ENCODE assay signal across 9 cellular contexts in the genomic region with DNA sequence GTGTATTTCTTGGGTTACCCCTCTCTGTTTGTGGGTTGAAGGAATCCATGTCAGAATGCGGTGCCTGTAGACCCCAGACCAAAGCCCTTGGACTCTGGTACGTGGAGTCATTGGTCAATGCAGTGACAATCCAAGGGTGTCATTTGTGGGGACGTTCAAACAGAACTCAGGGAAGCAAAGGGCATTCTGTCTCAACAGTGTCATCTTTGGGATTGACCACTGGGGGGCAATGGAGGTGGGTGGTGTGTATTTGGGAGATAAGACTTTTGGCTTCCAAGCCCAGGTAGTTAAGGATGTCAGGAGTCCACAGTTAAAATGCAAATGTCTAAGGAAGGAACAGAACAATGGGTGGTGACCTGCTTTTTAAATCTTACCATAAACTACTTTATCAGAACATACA. TPM values are rescaled to one million over a fixed set of nuclear protein-coding genes. Genes with fewer than 3 reads are reported as not detected.
DNase-seq lines count a peak whose midpoint lies in the region; ATAC-seq and TF ChIP-seq lines count a peak whose summit lies in the region.
"Had no signal": no experiment of that assay in that cellular context is flagged by ENCODE, and none has a peak within 500 bp of the region (broad histone marks: within the 10 kb centered on the region; RNA-seq: fewer than 3 reads in every experiment).

No MANE protein-coding gene starts in this region.

- CTCF ChIA-PET in activated CD4-positive, alpha-beta T cell treated with anti-CD3 and anti-CD28 coated beads for 36 hours (lab: Charles Lee) = no interaction called here

- TF ChIP-seq CTCF in endodermal cell (conservative IDR thresholded peaks at IDR 0.05) = peak; percentile 74
- peak in 1 of 3 experiments; percentile 16 for TF ChIP-seq CTCF in testis (IDR thresholded peaks at IDR 0.05)

- peaks cover 46% of the 10 kb centered on the region for H3K27me3 Mint-ChIP-seq in activated CD4-positive, alpha-beta T cell treated with anti-CD3 and anti-CD28 coated beads for 36 hours
- peaks cover 39% of the 10 kb centered on the region for H3K27me3 Mint-ChIP-seq in endodermal cell (ENCODE audit: insufficient read depth)
- H3K27me3 Mint-ChIP-seq in activated T-helper 1 cell treated with anti-CD3 and anti-CD28 coated beads, Interleukin-12 subunit alpha, Interleukin-12 subunit beta, Interleukin-2, Interleukin-4 antibody, amounts not matched to agents 30 ng/mL and 10 ng/mL and 1 ng/mL, durations not matched to agents 14 hours and 24 hours and 36 hours (ENCODE audit: insufficient read depth) = peaks cover 45% of the 10 kb centered on the region

- H3K4me1 Mint-ChIP-seq in activated CD4-positive, alpha-beta T cell treated with anti-CD3 and anti-CD28 coated beads for 36 hours = peaks cover 2% of the 10 kb centered on the region
- peaks cover 20% of the 10 kb centered on the region for H3K4me1 Mint-ChIP-seq in endodermal cell
- H3K4me1 Mint-ChIP-seq in activated T-helper 1 cell treated with anti-CD3 and anti-CD28 coated beads, Interleukin-12 subunit alpha, Interleukin-12 subunit beta, Interleukin-2, Interleukin-4 antibody, amounts not matched to agents 30 ng/mL and 10 ng/mL and 1 ng/mL, durations not matched to agents 14 hours and 24 hours and 36 hours (ENCODE audit: low read depth) = no peaks in the 10 kb centered on the region

- H3K36me3 ChIP-seq in endodermal cell (ENCODE audit: control insufficient read depth, insufficient read depth, low read length) (no peaks in the 10 kb centered on the region), testis (ENCODE audit: low read depth, missing control alignments) (no peaks in the 10 kb centered on the region)

- H3K4me1 ChIP-seq in endodermal cell (ENCODE audit: control insufficient read depth, insufficient read depth, low read length) = peaks cover 2% of the 10 kb centered on the region
- no peaks in the 10 kb centered on the region for H3K4me1 ChIP-seq in testis
- no peaks in the 10 kb centered on the region for H3K4me1 ChIP-seq in right cardiac atrium (ENCODE audit: control insufficient read depth, insufficient read depth, low read length)

- no peaks in the 10 kb centered on the region for H3K36me3 Mint-ChIP-seq in activated CD4-positive, alpha-beta T cell treated with anti-CD3 and anti-CD28 coated beads for 36 hours (ENCODE audit: low read depth)
- H3K36me3 Mint-ChIP-seq in endodermal cell (ENCODE audit: low read depth) = no peaks in the 10 kb centered on the region
- no peaks in the 10 kb centered on the region for H3K36me3 Mint-ChIP-seq in activated T-helper 1 cell treated with anti-CD3 and anti-CD28 coated beads, Interleukin-12 subunit alpha, Interleukin-12 subunit beta, Interleukin-2, Interleukin-4 antibody, amounts not matched to agents 30 ng/mL and 10 ng/mL and 1 ng/mL, durations not matched to agents 14 hours and 24 hours and 36 hours (ENCODE audit: low read depth)

- H3K9ac ChIP-seq in endodermal cell (ENCODE audit: extremely low read depth, low read length, poor library complexity, severe bottlenecking) = no peak overlapping the region

- no peak overlapping the region for H3K4me3 ChIP-seq in endodermal cell (ENCODE audit: low read length)
- H3K4me3 ChIP-seq in testis = peak overlapping the region in 1 of 2 donors; percentile 54
- no peak overlapping the region for H3K4me3 ChIP-seq in right cardiac atrium (ENCODE audit: low read length)

- TF ChIP-seq POLR2A in testis (IDR thresholded peaks at IDR 0.05) = no peak

- H3K27ac Mint-ChIP-seq in activated CD4-positive, alpha-beta T cell treated with anti-CD3 and anti-CD28 coated beads for 36 hours = no peak overlapping the region
- H3K27ac Mint-ChIP-seq in endodermal cell = no peak overlapping the region
- H3K27ac Mint-ChIP-seq in activated T-helper 1 cell treated with anti-CD3 and anti-CD28 coated beads, Interleukin-12 subunit alpha, Interleukin-12 subunit beta, Interleukin-2, Interleukin-4 antibody, amounts not matched to agents 30 ng/mL and 10 ng/mL and 1 ng/mL, durations not matched to agents 14 hours and 24 hours and 36 hours = no peak overlapping the region

- no peak for ATAC-seq in activated CD4-positive, alpha-beta T cell treated with anti-CD3 and anti-CD28 coated beads for 36 hours
- no peak for ATAC-seq in right cardiac atrium

- H3K9me3 Mint-ChIP-seq in activated CD4-positive, alpha-beta T cell treated with anti-CD3 and anti-CD28 coated beads for 36 hours (ENCODE audit: low read depth) = no peaks in the 10 kb centered on the region
- no peaks in the 10 kb centered on the region for H3K9me3 Mint-ChIP-seq in endodermal cell
- H3K9me3 Mint-ChIP-seq in activated T-helper 1 cell treated with anti-CD3 and anti-CD28 coated beads, Interleukin-12 subunit alpha, Interleukin-12 subunit beta, Interleukin-2, Interleukin-4 antibody, amounts not matched to agents 30 ng/mL and 10 ng/mL and 1 ng/mL, durations not matched to agents 14 hours and 24 hours and 36 hours = no peaks in the 10 kb centered on the region

- H3K27me3 ChIP-seq in endodermal cell (ENCODE audit: control insufficient read depth, insufficient read depth, low read length, poor library complexity, severe bottlenecking) (peaks cover 24% of the 10 kb centered on the region), testis (no peaks in the 10 kb centered on the region), right cardiac atrium (ENCODE audit: control insufficient read depth, insufficient read depth) (no peaks in the 10 kb centered on the region)

- H3K4me3 Mint-ChIP-seq in activated CD4-positive, alpha-beta T cell treated with anti-CD3 and anti-CD28 coated beads for 36 hours = no peak overlapping the region
- peak overlapping the region; percentile 59 for H3K4me3 Mint-ChIP-seq in endodermal cell
- H3K4me3 Mint-ChIP-seq in activated T-helper 1 cell treated with anti-CD3 and anti-CD28 coated beads, Interleukin-12 subunit alpha, Interleukin-12 subunit beta, Interleukin-2, Interleukin-4 antibody, amounts not matched to agents 30 ng/mL and 10 ng/mL and 1 ng/mL, durations not matched to agents 14 hours and 24 hours and 36 hours = no peak overlapping the region

- WGBS in endodermal cell (ENCODE audit: insufficient coverage in 1 of 2, insufficient read length in 1 of 2), 2 experiments = 40% methylated on average over 3 of the region's 3 CpGs; no CpG with 5 or more reads in 1 of the 2 experiments
- WGBS in testis, 2 donors = 18 to 19% methylated on average over 3 of the region's 3 CpGs
- 21% methylated on average over 3 of the region's 3 CpGs for WGBS in right cardiac atrium

- H3K27ac ChIP-seq in endodermal cell (ENCODE audit: low read depth, low read length) (no peak overlapping the region), testis (no peak overlapping the region), right cardiac atrium (ENCODE audit: low read length) (no peak overlapping the region)

- intact Hi-C loops in activated CD4-positive, alpha-beta T cell treated with anti-CD3 and anti-CD28 coated beads for 36 hours (cut with DNase I, micrococcal nuclease) = loop anchor here in 1 of 2 experiments (5.0 kb wide), 2 partner anchors 286 to 551 kb away; no protein-coding TSS in a partner anchor
- intact Hi-C loops in testis (cut with DNase I; ENCODE audit: low total_unique reads) (no loop called here), right cardiac atrium (cut with DNase I) (no loop called here)
- intact Hi-C loops in activated T-helper 1 cell treated with anti-CD3 and anti-CD28 coated beads, Interleukin-12 subunit alpha, Interleukin-12 subunit beta, Interleukin-2, Interleukin-4 antibody, amounts not matched to agents 30 ng/mL and 10 ng/mL and 1 ng/mL, durations not matched to agents 14 hours and 24 hours and 36 hours (cut with micrococcal nuclease) = no loop called here

- no peaks in the 10 kb centered on the region for H3K9me3 ChIP-seq in endodermal cell (ENCODE audit: control insufficient read depth, low read length)
- no peaks in the 10 kb centered on the region for H3K9me3 ChIP-seq in testis
- H3K9me3 ChIP-seq in right cardiac atrium (ENCODE audit: control insufficient read depth, low read length) = no peaks in the 10 kb centered on the region

- peak; percentile 11 for DNase-seq in activated CD4-positive, alpha-beta T cell treated with anti-CD3 and anti-CD28 coated beads for 36 hours
- DNase-seq in activated CD4-positive, alpha-beta T cell treated with anti-CD3 and anti-CD28 coated beads, Interleukin-2, amount 50 U/mL, for 1 hour = no peak
- DNase-seq in NCI-H345 treated with DMSO at 0.1 percent for 48 hours (lab: John Stamatoyannopoulos, UW; ENCODE audit: unreplicated experiment) (peak; percentile 35), endodermal cell (peak; percentile 78), testis (peak; percentile 19), nucleus accumbens (lab: John Stamatoyannopoulos, UW) (no peak), right cardiac atrium (no peak)
- no peak for DNase-seq in activated T-helper 1 cell treated with anti-CD3 and anti-CD28 coated beads, Interleukin-12 subunit alpha, Interleukin-12 subunit beta, Interleukin-2, Interleukin-4 antibody, amounts not matched to agents 30 ng/mL and 10 ng/mL and 1 ng/mL, durations not matched to agents 14 hours and 24 hours and 36 hours (ENCODE audit: low spot score)
- DNase-seq: kidney had no signal

- POLR2A ChIA-PET in activated CD4-positive, alpha-beta T cell treated with anti-CD3 and anti-CD28 coated beads for 36 hours (lab: Charles Lee) = no interaction called here

RNA-seq across cellular contexts. Expression of gene CCDC175, which starts 54.6 kb away (rescaled TPM):
- not detected for total RNA-seq in activated CD4-positive, alpha-beta T cell treated with anti-CD3 and anti-CD28 coated beads for 36 hours
- total RNA-seq in endodermal cell = under 1 TPM; 0.53 to 0.66 TPM
- 0.25 TPM for polyA plus RNA-seq in endodermal cell (2013, experiment 1 of 2)
- polyA plus RNA-seq in endodermal cell (2013, experiment 2 of 2) = 0.37 TPM
- total RNA-seq in testis = 1 to 10 TPM; 1.4 to 9.8 TPM
- 1.3 TPM for polyA plus RNA-seq in testis (ENCODE audit: insufficient read depth, low read depth, low replicate concordance)
- not detected in 2 replicates for total RNA-seq in activated T-helper 1 cell treated with anti-CD3 and anti-CD28 coated beads, Interleukin-12 subunit alpha, Interleukin-12 subunit beta, Interleukin-2, Interleukin-4 antibody, amounts not matched to agents 30 ng/mL and 10 ng/mL and 1 ng/mL, durations not matched to agents 14 hours and 24 hours and 36 hours
- total RNA-seq in right cardiac atrium = not detected
- polyA plus RNA-seq in right cardiac atrium = not detected
- total RNA-seq: kidney had no signal

Comparison
In these comparisons a context has a peak if more than half of its experiments do, and no peak if none do; other contexts are left out.
1. DNase-seq: peak in activated CD4-positive, alpha-beta T cell treated with anti-CD3 and anti-CD28 coated beads for 36 hours (single experiment), NCI-H345 treated with DMSO at 0.1 percent for 48 hours (single experiment), endodermal cell (single experiment) and testis (single experiment); none in activated CD4-positive, alpha-beta T cell treated with anti-CD3 and anti-CD28 coated beads, Interleukin-2, amount 50 U/mL, for 1 hour (single experiment), activated T-helper 1 cell treated with anti-CD3 and anti-CD28 coated beads, Interleukin-12 subunit alpha, Interleukin-12 subunit beta, Interleukin-2, Interleukin-4 antibody, amounts not matched to agents 30 ng/mL and 10 ng/mL and 1 ng/mL, durations not matched to agents 14 hours and 24 hours and 36 hours (single experiment), nucleus accumbens (0 of 56) and right cardiac atrium (0 of 3).